18 cellular contexts compared by ENCODE assay signal in genomic region chr18:61047794-61048193, GRCh38.
DNase-seq lines count a peak whose midpoint lies in the region; ATAC-seq and TF ChIP-seq lines count a peak whose summit lies in the region.
"Had no signal": no experiment of that assay in that cellular context is flagged by ENCODE, and none has a peak within 500 bp of the region (broad histone marks: within the 10 kb centered on the region; RNA-seq: fewer than 3 reads in every experiment).

No MANE protein-coding gene starts in this region.

- TF ChIP-seq CTCF in neural crest cell (conservative IDR thresholded peaks at IDR 0.05) (no peak), testis (IDR thresholded peaks at IDR 0.05) (no peak)

- peak overlapping the region; percentile 67 for H3K27ac Mint-ChIP-seq in neural crest cell (ENCODE audit: unreplicated experiment)
- H3K27ac Mint-ChIP-seq: B cell; CD4-positive, alpha-beta T cell; CD8-positive, alpha-beta T cell had no signal

- DNase-seq in right cardiac atrium (peak; percentile 10 to 71 (median 32)), Right ventricle myocardium inferior (ENCODE audit: missing footprints) (no peak), neural crest cell (ENCODE audit: low read depth, low spot score) (no peak), testis (peak; percentile 54)
- DNase-seq: 8988T; AML-193; Caco-2; Calu3; CD4-positive, alpha-beta T cell; CD8-positive, alpha-beta T cell; DMS79 treated with DMSO at 0.1 percent for 48 hours; GF-D8 had no signal

- H3K36me3 ChIP-seq in testis (ENCODE audit: low read depth, missing control alignments), result no peaks in the 10 kb centered on the region
- H3K36me3 ChIP-seq: BLaER1 treated with 17β-estradiol and CSF1 and Interleukin-3, amounts not matched to agents 10 nM and 100 nM had no signal

- H3K4me1 Mint-ChIP-seq in neural crest cell, result no peaks in the 10 kb centered on the region
- H3K4me1 Mint-ChIP-seq: B cell had no signal

- WGBS in right cardiac atrium, result 64% methylated on average over 5 of the region's 5 CpGs
- WGBS in testis, 2 donors, result 38 to 45% methylated on average over 5 of the region's 5 CpGs

- peaks cover 9% of the 10 kb centered on the region for H3K9me3 Mint-ChIP-seq in neural crest cell

- ATAC-seq in right cardiac atrium (peak in 1 of 2 donors; percentile 64), Right ventricle myocardium inferior (no peak), HG02642 (IDR thresholded peaks at IDR 0.05; ENCODE audit: poor library complexity, unreplicated experiment) (no peak), HG03354 (IDR thresholded peaks at IDR 0.05; ENCODE audit: poor library complexity, severe bottlenecking, unreplicated experiment) (no peak), GM21717 (IDR thresholded peaks at IDR 0.05; ENCODE audit: unreplicated experiment) (no peak)
- ATAC-seq: CD8-positive, alpha-beta T cell had no signal

- H3K36me3 Mint-ChIP-seq in neural crest cell (ENCODE audit: low read depth), result peaks cover 2% of the 10 kb centered on the region
- H3K36me3 Mint-ChIP-seq: CD8-positive, alpha-beta T cell had no signal

- H3K4me1 ChIP-seq in right cardiac atrium (ENCODE audit: control insufficient read depth, insufficient read depth, low read length) (no peaks in the 10 kb centered on the region), testis (no peaks in the 10 kb centered on the region)
- H3K4me1 ChIP-seq: BLaER1 treated with 17β-estradiol and CSF1 and Interleukin-3, amounts not matched to agents 10 nM and 100 nM; Caco-2 had no signal

- no peak overlapping the region for H3K27ac ChIP-seq in right cardiac atrium (ENCODE audit: low read length)
- peak overlapping the region in 1 of 2 donors; percentile 0 for H3K27ac ChIP-seq in testis
- H3K27ac ChIP-seq: BLaER1 treated with 17β-estradiol and CSF1 and Interleukin-3, amounts not matched to agents 10 nM and 100 nM; C4-2B had no signal

- intact Hi-C loops in right cardiac atrium (cut with DNase I) (no loop called here), Right ventricle myocardium inferior (cut with DNase I) (loop anchor here (10.0 kb wide), 1 partner anchor 73 kb away; no protein-coding TSS in a partner anchor), testis (cut with DNase I; ENCODE audit: low total_unique reads) (no loop called here)

- H3K27me3 ChIP-seq in right cardiac atrium (ENCODE audit: control insufficient read depth, insufficient read depth), result no peaks in the 10 kb centered on the region
- no peaks in the 10 kb centered on the region for H3K27me3 ChIP-seq in testis
- H3K27me3 ChIP-seq: BLaER1 treated with 17β-estradiol and CSF1 and Interleukin-3, amounts not matched to agents 10 nM and 100 nM had no signal

- no peaks in the 10 kb centered on the region for H3K27me3 Mint-ChIP-seq in neural crest cell (ENCODE audit: low read depth)
- H3K27me3 Mint-ChIP-seq: B cell; CD4-positive, alpha-beta T cell had no signal

- H3K4me3 ChIP-seq in right cardiac atrium (ENCODE audit: low read length) (no peak overlapping the region), testis (peak overlapping the region in 1 of 2 donors; percentile 41)
- H3K4me3 ChIP-seq: BLaER1 treated with 17β-estradiol and CSF1 and Interleukin-3, amounts not matched to agents 10 nM and 100 nM had no signal

- H3K9me3 ChIP-seq in right cardiac atrium (ENCODE audit: control insufficient read depth, low read length), result no peaks in the 10 kb centered on the region
- H3K9me3 ChIP-seq in testis, result no peaks in the 10 kb centered on the region
- H3K9me3 ChIP-seq: Caco-2 had no signal

- H3K4me3 Mint-ChIP-seq in neural crest cell, result no peak overlapping the region
- H3K4me3 Mint-ChIP-seq: B cell; CD4-positive, alpha-beta T cell; CD8-positive, alpha-beta T cell had no signal

- no peak for TF ChIP-seq POLR2A in testis (IDR thresholded peaks at IDR 0.05)

Comparison
In these comparisons a context has a peak if more than half of its experiments do, and no peak if none do; other contexts are left out.
1. DNase-seq: peak in right cardiac atrium (3 of 3) and testis (single experiment); none in Right ventricle myocardium inferior (single experiment) and neural crest cell (single experiment).